ENCODE assay signal across 22 cellular contexts in genomic region chr2:443754-444153, GRCh38.
A peak's percentile ranks its signal among the peaks of the same experiment; 100 is the strongest.
DNase-seq lines count a peak whose midpoint lies in the region; ATAC-seq, FAIRE-seq and TF ChIP-seq lines count a peak whose summit lies in the region.
"Had no signal": no experiment of that assay in that cellular context is flagged by ENCODE, and none has a peak within 500 bp of the region (broad histone marks: within the 10 kb centered on the region; RNA-seq: fewer than 3 reads in every experiment).

No MANE protein-coding gene starts in this region.

- H3K4me3 ChIP-seq in BLaER1 treated with 17β-estradiol and CSF1 and Interleukin-3, amounts not matched to agents 10 nM and 100 nM = no peak overlapping the region
- H3K4me3 ChIP-seq: SJCRH30 had no signal

- no peak for FAIRE-seq in HTR-8/SVneo (lab: Jason Lieb, UNC)
- FAIRE-seq: GM12891, H1 had no signal

- peak overlapping the region in 9 of 11 experiments; percentile 2 to 90 (median 80); a peak in 14 of 22 replicates for H3K4me2 ChIP-seq in BLaER1 treated with 17β-estradiol and CSF1 and Interleukin-3, amounts not matched to agents 10 nM and 100 nM

- H3K27ac Mint-ChIP-seq in T-helper 17 cell = peak overlapping the region; percentile 79
- peak overlapping the region; percentile 43 to 53 for H3K27ac Mint-ChIP-seq in natural killer cell treated with Interleukin-12 subunit alpha and Interleukin-12 subunit beta and Interleukin-15 and Interleukin-18, amount 100 ng/mL, for 72 hours
- H3K27ac Mint-ChIP-seq in glutamatergic neuron (ENCODE audit: unreplicated experiment) = no peak overlapping the region
- H3K27ac Mint-ChIP-seq: T-helper 1 cell treated with Interleukin-12 subunit alpha and Interleukin-12 subunit beta and Interleukin-4 antibody, amounts not matched to agents 30 μg/mL and 1 μg/mL, for 36 hours had no signal

- no peak for TF ChIP-seq CTCF in glutamatergic neuron (IDR thresholded peaks at IDR 0.05; ENCODE audit: partially characterized antibody, unreplicated experiment)

- peak; percentile 30 for DNase-seq in KBM-7
- no peak for DNase-seq in T-helper 17 cell
- no peak for DNase-seq in natural killer cell treated with Interleukin-12 subunit alpha and Interleukin-12 subunit beta and Interleukin-15 and Interleukin-18, amount 100 ng/mL, for 72 hours (ENCODE audit: low spot score)
- no peak for DNase-seq in amygdala (lab: John Stamatoyannopoulos, UW)
- DNase-seq in glutamatergic neuron = no peak
- DNase-seq in HTR-8/SVneo (ENCODE audit: insufficient read length, low spot score) = no peak
- DNase-seq in amniotic stem cell (lab: John Stamatoyannopoulos, UW) = no peak
- DNase-seq: AML-193; CD4-positive, CD25-positive, alpha-beta regulatory T cell; COR-L47; Kasumi-1; MM.1S; NCI-H1092; NCI-H1694; NCI-H2081 treated with DMSO at 0.1 percent for 48 hours; NCI-H524; NCI-H82; SJCRH30 had no signal

- H3K4me1 Mint-ChIP-seq in T-helper 17 cell (peaks cover 3% of the 10 kb centered on the region), glutamatergic neuron (ENCODE audit: low read depth, unreplicated experiment) (peaks cover 31% of the 10 kb centered on the region)
- H3K4me1 Mint-ChIP-seq in natural killer cell treated with Interleukin-12 subunit alpha and Interleukin-12 subunit beta and Interleukin-15 and Interleukin-18, amount 100 ng/mL, for 72 hours (ENCODE audit: low read depth in 2 of 2) = peaks cover 19 to 23% of the 10 kb centered on the region in 2 donors

- peak overlapping the region in 2 of 11 experiments; percentile 72 to 74; a peak in 1 of 22 replicates for H3K27ac ChIP-seq in BLaER1 treated with 17β-estradiol and CSF1 and Interleukin-3, amounts not matched to agents 10 nM and 100 nM
- H3K27ac ChIP-seq: SJCRH30 had no signal

- H3K9me3 Mint-ChIP-seq in natural killer cell treated with Interleukin-12 subunit alpha and Interleukin-12 subunit beta and Interleukin-15 and Interleukin-18, amount 100 ng/mL, for 72 hours = no peaks in the 10 kb centered on the region
- peaks cover 4% of the 10 kb centered on the region for H3K9me3 Mint-ChIP-seq in glutamatergic neuron (ENCODE audit: unreplicated experiment)
- H3K9me3 Mint-ChIP-seq: CD4-positive, CD25-positive, alpha-beta regulatory T cell; T-helper 1 cell treated with Interleukin-12 subunit alpha and Interleukin-12 subunit beta and Interleukin-4 antibody, amounts not matched to agents 30 μg/mL and 1 μg/mL, for 36 hours had no signal

- peaks cover 10% of the 10 kb centered on the region for H3K27me3 Mint-ChIP-seq in T-helper 17 cell
- H3K27me3 Mint-ChIP-seq in natural killer cell treated with Interleukin-12 subunit alpha and Interleukin-12 subunit beta and Interleukin-15 and Interleukin-18, amount 100 ng/mL, for 72 hours = peaks cover 0 to 2% of the 10 kb centered on the region in 2 donors
- peaks cover 6% of the 10 kb centered on the region for H3K27me3 Mint-ChIP-seq in glutamatergic neuron (ENCODE audit: unreplicated experiment)

- no peak overlapping the region for H3K4me3 Mint-ChIP-seq in T-helper 17 cell
- H3K4me3 Mint-ChIP-seq in natural killer cell treated with Interleukin-12 subunit alpha and Interleukin-12 subunit beta and Interleukin-15 and Interleukin-18, amount 100 ng/mL, for 72 hours = no peak overlapping the region
- no peak overlapping the region for H3K4me3 Mint-ChIP-seq in glutamatergic neuron (ENCODE audit: unreplicated experiment)
- H3K4me3 Mint-ChIP-seq: T-helper 1 cell treated with Interleukin-12 subunit alpha and Interleukin-12 subunit beta and Interleukin-4 antibody, amounts not matched to agents 30 μg/mL and 1 μg/mL, for 36 hours had no signal

- no peaks in the 10 kb centered on the region for H3K9me3 ChIP-seq in BLaER1 treated with 17β-estradiol and CSF1 and Interleukin-3, amounts not matched to agents 10 nM and 100 nM (replicated peaks in 1 of 11)
- H3K9me3 ChIP-seq in T-helper 17 cell (ENCODE audit: control insufficient read depth, low read length, poor library complexity, severe bottlenecking) = no peaks in the 10 kb centered on the region
- H3K9me3 ChIP-seq: SJCRH30 had no signal

- ATAC-seq in T-helper 17 cell = no peak
- no peak for ATAC-seq in natural killer cell treated with Interleukin-12 subunit alpha and Interleukin-12 subunit beta and Interleukin-15 and Interleukin-18, amount 100 ng/mL, for 72 hours

- H3K36me3 Mint-ChIP-seq in T-helper 17 cell (ENCODE audit: low read depth) (peaks cover 3% of the 10 kb centered on the region), glutamatergic neuron (ENCODE audit: unreplicated experiment) (no peaks in the 10 kb centered on the region)
- no peaks in the 10 kb centered on the region for H3K36me3 Mint-ChIP-seq in natural killer cell treated with Interleukin-12 subunit alpha and Interleukin-12 subunit beta and Interleukin-15 and Interleukin-18, amount 100 ng/mL, for 72 hours
- H3K36me3 Mint-ChIP-seq: CD4-positive, CD25-positive, alpha-beta regulatory T cell had no signal

- peaks cover 38 to 98% (median 88%) of the 10 kb centered on the region in 10 experiments for H3K4me1 ChIP-seq in BLaER1 treated with 17β-estradiol and CSF1 and Interleukin-3, amounts not matched to agents 10 nM and 100 nM
- H3K4me1 ChIP-seq: SJCRH30 had no signal

- no peaks in the 10 kb centered on the region for H4K20me1 ChIP-seq in BLaER1 treated with 17β-estradiol and CSF1 and Interleukin-3, amounts not matched to agents 10 nM and 100 nM

- H3K36me3 ChIP-seq in BLaER1 treated with 17β-estradiol and CSF1 and Interleukin-3, amounts not matched to agents 10 nM and 100 nM = no peaks in the 10 kb centered on the region
- H3K36me3 ChIP-seq: SJCRH30 had no signal

- peaks cover 0 to 41% (median 0%) of the 10 kb centered on the region in 11 experiments; a peak in 5 of 22 replicates for H3K27me3 ChIP-seq in BLaER1 treated with 17β-estradiol and CSF1 and Interleukin-3, amounts not matched to agents 10 nM and 100 nM

- no peak overlapping the region for H3K9ac ChIP-seq in BLaER1 treated with 17β-estradiol and CSF1 and Interleukin-3, amounts not matched to agents 10 nM and 100 nM

- in situ Hi-C loops in KBM-7 (cut with MboI; ENCODE audit: low pct_unique_long_range_greater_than_20kb, low sequenced_read_pairs) = no loop called here
